Comparison of ENCODE assay signal across 8 cellular contexts in the genomic region with DNA sequence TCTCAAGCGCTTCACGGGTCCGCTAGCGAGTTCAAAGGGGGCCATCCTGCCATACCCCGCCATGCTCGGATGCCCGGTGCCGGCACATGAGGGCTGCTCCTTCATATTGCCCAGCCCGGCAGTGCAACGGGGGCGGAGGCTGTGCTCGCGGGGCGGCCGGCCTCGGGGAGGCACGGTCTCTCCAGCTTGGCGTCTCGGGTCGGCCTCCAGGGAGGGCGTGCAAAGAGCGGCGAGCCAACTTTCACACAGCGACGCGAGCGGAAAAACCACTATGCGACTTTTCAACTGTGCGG.
DNase-seq lines count a peak whose midpoint lies in the region; ATAC-seq, FAIRE-seq and TF ChIP-seq lines count a peak whose summit lies in the region.

No MANE protein-coding gene starts in this region.

- FAIRE-seq in A549 (lab: Jason Lieb, UNC) (no peak), GM12891 (lab: Jason Lieb, UNC) (no peak)

- H3K36me3 ChIP-seq in Peyer's patch: no peaks in the 10 kb centered on the region
- no peaks in the 10 kb centered on the region for H3K36me3 ChIP-seq in esophagus squamous epithelium

- POLR2A ChIA-PET in A549 (lab: Yijun Ruan, JAX): interaction anchor here (0.5 to 1.8 kb wide), 8 partner anchors 8 to 148 kb away, joined by 3 to 13 read pairs (median 4); no protein-coding TSS in a partner anchor

- H3K9me3 ChIP-seq in A549 (no peaks in the 10 kb centered on the region), Peyer's patch (no peaks in the 10 kb centered on the region), esophagus squamous epithelium (no peaks in the 10 kb centered on the region)

- TF ChIP-seq CTCF in A549 (IDR thresholded peaks at IDR 0.05): no peak
- TF ChIP-seq CTCF in Peyer's patch (IDR thresholded peaks at IDR 0.05): no peak
- no peak for TF ChIP-seq CTCF in esophagus squamous epithelium (IDR thresholded peaks at IDR 0.05)
- no peak for TF ChIP-seq CTCF in omental fat pad (IDR thresholded peaks at IDR 0.05)

- 0% methylated on average over 10 of the region's 29 CpGs for WGBS in A549 (ENCODE audit: missing lambda C conversion rate)
- WGBS in esophagus squamous epithelium, 2 donors: 0 to 4% methylated on average over 8 to 9 of the region's 29 CpGs

- H3K4me3 ChIP-seq in A549: peak overlapping the region; percentile 74
- H3K4me3 ChIP-seq in Peyer's patch: peak overlapping the region; percentile 59 to 65 (median 62)
- peak overlapping the region; percentile 54 to 77 (median 70) for H3K4me3 ChIP-seq in esophagus squamous epithelium

- peak overlapping the region; percentile 94 for H3K4me2 ChIP-seq in A549

- ATAC-seq in A549: peak; percentile 26 to 38
- ATAC-seq in GM19463 (IDR thresholded peaks at IDR 0.05; ENCODE audit: unreplicated experiment): peak; percentile 36
- ATAC-seq in omental fat pad (ENCODE audit: low FRiP score): peak; percentile 35
- no peak for ATAC-seq in left colon

- TF ChIP-seq POLR2A in A549 (IDR thresholded peaks at IDR 0.05; ENCODE audit: low read length) (no peak), Peyer's patch (IDR thresholded peaks at IDR 0.05) (no peak), esophagus squamous epithelium (IDR thresholded peaks at IDR 0.05) (no peak), GM12891 (IDR thresholded peaks at IDR 0.05; ENCODE audit: low read depth, low read length) (no peak)

- CTCF ChIA-PET in A549 (lab: Yijun Ruan, JAX): interaction anchor here (0.8 to 1.1 kb wide), 2 partner anchors 17 to 64 kb away, joined by 4 read pairs; no protein-coding TSS in a partner anchor

- H3K27me3 ChIP-seq in Peyer's patch: no peaks in the 10 kb centered on the region
- H3K27me3 ChIP-seq in esophagus squamous epithelium: peaks cover 0 to 15% (median 0%) of the 10 kb centered on the region in 4 donors

- peak overlapping the region; percentile 95 to 99 for H3K27ac ChIP-seq in A549
- H3K27ac ChIP-seq in Peyer's patch: peak overlapping the region; percentile 75 to 88 (median 82)
- peak overlapping the region; percentile 72 to 91 (median 80) for H3K27ac ChIP-seq in esophagus squamous epithelium

- intact Hi-C loops in esophagus squamous epithelium (cut with DNase I): loop anchor here (10.0 kb wide), 1 partner anchor 136 kb away; no protein-coding TSS in a partner anchor
- intact Hi-C loops in left colon (cut with DNase I, micrococcal nuclease): loop anchor here in 1 of 2 donors (10.0 kb wide), 2 partner anchors 86 to 136 kb away; no protein-coding TSS in a partner anchor

- H3K4me1 ChIP-seq in A549: peaks cover 37% of the 10 kb centered on the region
- H3K4me1 ChIP-seq in Peyer's patch: peaks cover 0 to 7% (median 0%) of the 10 kb centered on the region in 4 donors
- H3K4me1 ChIP-seq in esophagus squamous epithelium: peaks cover 0 to 73% (median 23%) of the 10 kb centered on the region in 3 donors

- DNase-seq in A549 (ENCODE audit: low read depth in 1 of 2, low spot score in 1 of 2) (no peak), Peyer's patch (no peak), esophagus squamous epithelium (lab: John Stamatoyannopoulos, UW) (no peak), omental fat pad (ENCODE audit: low spot score) (peak; percentile 24), left colon (no peak), GM12891 (ENCODE audit: insufficient read length, low spot score) (no peak)
- DNase-seq in NK-92 treated with Interleukin-12 subunit alpha and Interleukin-12 subunit beta, amount 100 ng/mL, for 24 hours (lab: John Stamatoyannopoulos, UW): no peak

- TF ChIP-seq EP300 in A549 (IDR thresholded peaks at IDR 0.05): no peak

- TF ChIP-seq RAD21 in A549 (conservative IDR thresholded peaks at IDR 0.05 in 1 of 2, IDR thresholded peaks at IDR 0.05 in 1 of 2): no peak

TF ChIP-seq in A549, 52 proteins besides CTCF, POLR2A, EP300 and RAD21:
- 0 out of 2 replicates have a peak, but pooled peaks have one; percentile 28 for TF ChIP-seq HOXB5 (CRISPR knock-in tag; IDR thresholded peaks at IDR 0.05)
- TF ChIP-seq GATA3 (IDR thresholded peaks at IDR 0.05; ENCODE audit: borderline replicate concordance): peak; percentile 4; the same call in 1 of the 2 replicates
- no peak for TF ChIP-seq MAFK (IDR thresholded peaks at IDR 0.05; ENCODE audit: partially characterized antibody)

TF ChIP-seq in GM12891, 5 proteins besides CTCF, POLR2A, EP300 and RAD21:
- TF ChIP-seq PAX5 (IDR thresholded peaks at IDR 0.05; ENCODE audit: insufficient read depth, low read length, severe bottlenecking) (no peak), TAF1 (IDR thresholded peaks at IDR 0.05; ENCODE audit: low read depth, low read length) (no peak), SPI1 (IDR thresholded peaks at IDR 0.05; ENCODE audit: low read depth, low read length) (no peak), POLR2AphosphoS5 (IDR thresholded peaks at IDR 0.05; ENCODE audit: low read depth, low read length) (no peak), POU2F2 (IDR thresholded peaks at IDR 0.05; ENCODE audit: low read depth, low read length) (no peak)
